Comparison of ENCODE assay signal across 9 cellular contexts in genomic region chr1:162541619-162542141, GRCh38. TPM values are rescaled to one million over a fixed set of nuclear protein-coding genes. Genes with fewer than 3 reads are reported as not detected.
DNase-seq lines count a peak whose midpoint lies in the region; ATAC-seq lines count a peak whose summit lies in the region.
"Had no signal": no experiment of that assay in that cellular context is flagged by ENCODE, and none has a peak within 500 bp of the region (broad histone marks: within the 10 kb centered on the region; RNA-seq: fewer than 3 reads in every experiment).

No MANE protein-coding gene starts in this region.

- no peaks in the 10 kb centered on the region for H3K79me2 ChIP-seq in ACC112 (ENCODE audit: control insufficient read depth, insufficient read depth, low read length, unreplicated experiment)

- ATAC-seq in HG03565 (IDR thresholded peaks at IDR 0.05; ENCODE audit: unreplicated experiment) (no peak), HG02970 (IDR thresholded peaks at IDR 0.05; ENCODE audit: low FRiP score, unreplicated experiment) (no peak), HG03378 (IDR thresholded peaks at IDR 0.05; ENCODE audit: unreplicated experiment) (no peak)

- no peaks in the 10 kb centered on the region for H3K27me3 ChIP-seq in ACC112 (ENCODE audit: insufficient read depth, low read length)

- DNase-seq in RPMI7951 (ENCODE audit: low read depth) (peak; percentile 88), fibroblast of gingiva (ENCODE audit: low read depth) (peak; percentile 90), non-pigmented ciliary epithelial cell (ENCODE audit: low read depth) (peak; percentile 93), activated gamma-delta T cell (lab: John Stamatoyannopoulos, UW) (no peak)

- peak overlapping the region; percentile 7 for H2AFZ ChIP-seq in ACC112 (ENCODE audit: low read length, unreplicated experiment)

- H3K36me3 ChIP-seq in ACC112 (ENCODE audit: insufficient read depth, low read length) = no peaks in the 10 kb centered on the region
- H3K36me3 ChIP-seq: prostate gland had no signal

- H3K27ac ChIP-seq in ACC112 (ENCODE audit: low read depth, low read length) = peak overlapping the region; percentile 88
- H3K27ac ChIP-seq: prostate gland had no signal

- no peak overlapping the region for H3K4me3 ChIP-seq in ACC112 (ENCODE audit: low read depth, low read length)
- H3K4me3 ChIP-seq: prostate gland had no signal

- H3K4me1 ChIP-seq in ACC112 (ENCODE audit: control insufficient read depth, insufficient read depth, low read length, unreplicated experiment) = peaks cover 28% of the 10 kb centered on the region
- H3K4me1 ChIP-seq: prostate gland had no signal

RNA-seq across cellular contexts. Expression of gene UAP1, which starts 19.8 kb away (rescaled TPM):
- total RNA-seq in RPMI7951 (2014; rRNA removed; shearing (Covaris generic)) = 74.6 and 79.7 TPM in 2 replicates

RNA-seq across cellular contexts. Expression of gene UHMK1, which starts 44.1 kb away (rescaled TPM):
- 60.0 and 61.0 TPM in 2 replicates for total RNA-seq in RPMI7951 (2014; rRNA removed; shearing (Covaris generic))
